ENCODE assay signal across 27 cellular contexts in the genomic region with DNA sequence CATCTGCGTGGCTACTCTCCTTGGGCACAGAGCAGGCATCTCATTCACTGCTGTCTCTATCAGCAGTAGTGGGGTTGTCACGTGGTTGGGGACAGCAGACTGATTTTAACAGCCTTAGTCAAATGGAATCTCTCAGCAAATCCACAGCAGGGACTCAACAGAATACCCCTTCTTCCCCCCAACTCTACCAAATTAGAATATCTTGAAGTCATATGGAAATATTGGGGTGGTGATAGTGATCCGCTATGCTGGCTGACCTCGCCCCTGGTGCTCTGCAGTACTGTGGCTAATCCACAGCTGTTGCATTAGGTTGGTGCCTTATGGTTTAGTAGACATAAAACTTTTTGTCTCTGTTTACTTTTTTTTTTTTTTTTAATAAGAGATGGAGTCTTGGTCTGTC.
"Had no signal": no experiment of that assay in that cellular context is flagged by ENCODE, and none has a peak within 500 bp of the region (broad histone marks: within the 10 kb centered on the region; RNA-seq: fewer than 3 reads in every experiment).

No MANE protein-coding gene starts in this region.

- H3K4me1 ChIP-seq: left lung, parathyroid adenoma, right atrium auricular region, right lobe of liver, spleen, stomach, testis, thyroid gland, transverse colon, upper lobe of left lung, vagina had no signal

- H3K79me2 ChIP-seq: parathyroid adenoma had no signal

- H3K27me3 ChIP-seq: left lung, neural progenitor cell, neutrophil, right atrium auricular region, right lobe of liver, spleen, stomach, testis, thyroid gland, transverse colon, upper lobe of left lung, vagina had no signal

- H3K27me3 Mint-ChIP-seq: naive B cell, progenitor cell of endocrine pancreas had no signal

- H3K27ac Mint-ChIP-seq: mesothelial cell of epicardium; naive B cell; natural killer cell; nephron progenitor cell; neural progenitor cell; progenitor cell of endocrine pancreas; stimulated activated effector memory CD8-positive, alpha-beta T cell treated with anti-CD3 and anti-CD28 coated beads, Interleukin-12 subunit alpha, Interleukin-12 subunit beta, amount 100 ng/mL, for 72 hours had no signal

- H3K27ac ChIP-seq: left lung, neural progenitor cell, neutrophil, parathyroid adenoma, right atrium auricular region, right lobe of liver, skin epidermis, spleen, stomach, testis, thyroid gland, transverse colon, upper lobe of left lung, vagina had no signal

- H3K9ac ChIP-seq: neural progenitor cell, parathyroid adenoma had no signal

- DNase-seq: hippocampal formation; left colon; left lung; mesendoderm; naive B cell; natural killer cell; nephron progenitor cell; occipital lobe; right lobe of liver; spleen; stimulated activated CD4-positive, alpha-beta T cell treated with anti-CD3 and anti-CD28 coated beads, Interleukin-4, amount 100 ng/mL, for 24 hours; stimulated activated naive CD8-positive, alpha-beta T cell treated with anti-CD3 and anti-CD28 coated beads, Interleukin-15, Interleukin-2, amounts not matched to agents 100 U/mL and 50 U/mL, for 24 hours; stomach; testis; thyroid gland; transverse colon; upper lobe of left lung had no signal

- H3K9me3 Mint-ChIP-seq: mesothelial cell of epicardium; naive B cell; natural killer cell; nephron progenitor cell; stimulated activated effector memory CD8-positive, alpha-beta T cell treated with anti-CD3 and anti-CD28 coated beads, Interleukin-12 subunit alpha, Interleukin-12 subunit beta, amount 100 ng/mL, for 72 hours had no signal

- H3K9me3 ChIP-seq: left lung, neutrophil, right atrium auricular region, right lobe of liver, spleen, stomach, testis, thyroid gland, transverse colon, upper lobe of left lung, vagina had no signal

- H3K36me3 Mint-ChIP-seq: natural killer cell; stimulated activated effector memory CD8-positive, alpha-beta T cell treated with anti-CD3 and anti-CD28 coated beads, Interleukin-12 subunit alpha, Interleukin-12 subunit beta, amount 100 ng/mL, for 72 hours had no signal

- H3K4me2 ChIP-seq: neural progenitor cell had no signal

- H3K4me3 Mint-ChIP-seq: mesothelial cell of epicardium; naive B cell; natural killer cell; nephron progenitor cell; neural progenitor cell; stimulated activated effector memory CD8-positive, alpha-beta T cell treated with anti-CD3 and anti-CD28 coated beads, Interleukin-12 subunit alpha, Interleukin-12 subunit beta, amount 100 ng/mL, for 72 hours had no signal

- ATAC-seq: left colon; left lung; natural killer cell; right lobe of liver; stimulated activated effector memory CD8-positive, alpha-beta T cell treated with anti-CD3 and anti-CD28 coated beads, Interleukin-12 subunit alpha, Interleukin-12 subunit beta, amount 100 ng/mL, for 72 hours; stimulated activated naive CD8-positive, alpha-beta T cell treated with anti-CD3 and anti-CD28 coated beads, Interleukin-15, Interleukin-2, amounts not matched to agents 100 U/mL and 50 U/mL, for 24 hours had no signal

- H3K4me1 Mint-ChIP-seq: mesothelial cell of epicardium, natural killer cell, nephron progenitor cell, neural progenitor cell had no signal

- H3K36me3 ChIP-seq: left lung, neural progenitor cell, neutrophil, right atrium auricular region, right lobe of liver, thyroid gland, transverse colon, upper lobe of left lung, vagina had no signal

- H2AFZ ChIP-seq: neural progenitor cell, parathyroid adenoma had no signal

- H3K4me3 ChIP-seq: left lung, lung, neural progenitor cell, right atrium auricular region, right lobe of liver, skin epidermis, spleen, stomach, testis, thyroid gland, transverse colon, upper lobe of left lung, vagina had no signal
